ENCODE assay signal across 17 cellular contexts in the genomic region with DNA sequence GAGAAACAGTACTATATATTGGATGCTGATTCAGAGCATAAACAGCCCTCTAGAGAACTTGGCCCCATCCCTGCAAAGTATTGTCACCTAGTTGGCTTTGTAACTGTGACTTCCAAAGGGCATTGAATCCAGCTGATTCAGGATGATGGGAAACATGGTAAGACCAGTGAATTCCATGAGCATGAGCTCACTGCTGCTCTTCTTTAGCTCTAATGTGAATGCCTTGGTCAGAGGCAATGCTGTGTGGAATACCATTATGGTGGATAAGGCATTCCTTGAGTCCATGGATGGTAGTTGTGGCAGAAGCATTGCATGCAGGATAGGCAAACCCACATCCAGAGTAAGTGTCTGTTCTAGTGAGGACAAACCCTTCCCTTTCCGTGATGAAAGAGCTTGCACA.
DNase-seq lines count a peak whose midpoint lies in the region; TF ChIP-seq lines count a peak whose summit lies in the region.
"Had no signal": no experiment of that assay in that cellular context is flagged by ENCODE, and none has a peak within 500 bp of the region (broad histone marks: within the 10 kb centered on the region; RNA-seq: fewer than 3 reads in every experiment).

No MANE protein-coding gene starts in this region.

- H3K27me3 ChIP-seq in trophoblast cell (ENCODE audit: insufficient read depth, low read length): no peaks in the 10 kb centered on the region
- H3K27me3 ChIP-seq in dorsolateral prefrontal cortex: peaks cover 0 to 76% (median 33%) of the 10 kb centered on the region in 45 donors

- intact Hi-C loops in dorsolateral prefrontal cortex (cut with DNase I): no loop called here

- H2AFZ ChIP-seq in trophoblast cell (ENCODE audit: insufficient read depth, low read length, poor library complexity): no peak overlapping the region
- H2AFZ ChIP-seq: GM23248 had no signal

- no peak overlapping the region for H2BK120ac ChIP-seq in trophoblast cell (ENCODE audit: insufficient read depth, low read length, poor library complexity)

- H3K4me3 ChIP-seq in trophoblast cell (ENCODE audit: low read depth, low read length) (no peak overlapping the region), dorsolateral prefrontal cortex (no peak overlapping the region)
- H3K4me3 ChIP-seq: GM23248 had no signal

- no peaks in the 10 kb centered on the region for H3K79me2 ChIP-seq in trophoblast cell (ENCODE audit: control insufficient read depth, insufficient read depth, low read length, poor library complexity)

- H3K79me1 ChIP-seq in trophoblast cell (ENCODE audit: low read length): no peaks in the 10 kb centered on the region

- no peaks in the 10 kb centered on the region for H3K4me1 ChIP-seq in trophoblast cell (ENCODE audit: control insufficient read depth in 1 of 2, insufficient read depth in 2 of 2, low read length in 2 of 2)

- H4K8ac ChIP-seq in trophoblast cell (ENCODE audit: low read depth, low read length): no peak overlapping the region

- no peak overlapping the region for H4K12ac ChIP-seq in trophoblast cell (ENCODE audit: low read depth, low read length)

- no peak for TF ChIP-seq CTCF in dorsolateral prefrontal cortex (IDR thresholded peaks at IDR 0.05 in 54 of 56, conservative IDR thresholded peaks at IDR 0.05 in 2 of 56; ENCODE audit: low read depth in 1 of 56, partially characterized antibody in 56 of 56)

- no peak overlapping the region for H4K91ac ChIP-seq in trophoblast cell (ENCODE audit: low read depth, low read length)

- H3K4me2 ChIP-seq in trophoblast cell (ENCODE audit: low read length): no peak overlapping the region

- no peaks in the 10 kb centered on the region for H3K36me3 ChIP-seq in trophoblast cell (ENCODE audit: control insufficient read depth in 1 of 2, insufficient read depth in 2 of 2, low read length in 2 of 2)

- no peak overlapping the region for H3K9ac ChIP-seq in trophoblast cell (ENCODE audit: low read length)
- H3K9ac ChIP-seq: GM23248 had no signal

- H3K23ac ChIP-seq in trophoblast cell (ENCODE audit: low read length): no peak overlapping the region

- no CpG with 5 or more reads among the region's 1 CpG for WGBS in trophoblast cell (ENCODE audit: extremely low coverage, insufficient coverage, insufficient read length)

- no peak overlapping the region for H3K27ac ChIP-seq in trophoblast cell (ENCODE audit: low read depth, low read length)
- H3K27ac ChIP-seq in dorsolateral prefrontal cortex: no peak overlapping the region
- H3K27ac ChIP-seq: GM23248 had no signal

- H3K14ac ChIP-seq in trophoblast cell (ENCODE audit: low read length): no peak overlapping the region

- DNase-seq in T1000 (lab: John Stamatoyannopoulos, UW): peak; percentile 1
- peak; percentile 63 for DNase-seq in islet precursor cell
- DNase-seq in trophoblast cell: peak; percentile 9 to 33
- no peak for DNase-seq in dorsolateral prefrontal cortex
- no peak for DNase-seq in KG1 (lab: John Stamatoyannopoulos, UW)
- no peak for DNase-seq in activated CD8-positive, alpha-beta memory T cell treated with anti-CD3 and anti-CD28 coated beads, Interleukin-2, amount 50 U/mL, for 4 hours
- DNase-seq: 8988T; C1 segment of cervical spinal cord; Calu3; CD4-positive, alpha-beta memory T cell; COR-L47; DMS53; DMS79 treated with DMSO at 0.1 percent for 48 hours; GF-D8; GM23248; H7; HCEC 1CT had no signal

- H2BK5ac ChIP-seq in trophoblast cell (ENCODE audit: low read depth, low read length, poor library complexity): no peak overlapping the region

- H3K9me3 ChIP-seq in trophoblast cell (ENCODE audit: insufficient read depth, low read depth, low read length): no peaks in the 10 kb centered on the region

- H2BK12ac ChIP-seq in trophoblast cell (ENCODE audit: low read length): no peak overlapping the region

- H3K4ac ChIP-seq in trophoblast cell (ENCODE audit: low read depth, low read length): no peak overlapping the region

- H2AK5ac ChIP-seq in trophoblast cell (ENCODE audit: low read length): no peak overlapping the region

- H3K18ac ChIP-seq in trophoblast cell (ENCODE audit: low read length): no peak overlapping the region

Comparison
In these comparisons a context has a peak if more than half of its experiments do, and no peak if none do; other contexts are left out.
1. DNase-seq: peak in T1000 (single experiment), islet precursor cell (single experiment) and trophoblast cell (2 of 2); none in dorsolateral prefrontal cortex (0 of 10), KG1 (single experiment) and activated CD8-positive, alpha-beta memory T cell treated with anti-CD3 and anti-CD28 coated beads, Interleukin-2, amount 50 U/mL, for 4 hours (single experiment).